ENCODE assay signal across 8 cellular contexts in genomic region chr3:13657660-13658435, GRCh38.
DNase-seq lines count a peak whose midpoint lies in the region; ATAC-seq and TF ChIP-seq lines count a peak whose summit lies in the region.

No MANE protein-coding gene starts in this region.

- H3K27me3 ChIP-seq in body of pancreas, result peaks cover 0 to 10% of the 10 kb centered on the region in 2 donors

- peaks cover 9% of the 10 kb centered on the region for H3K4me1 ChIP-seq in body of pancreas

- intact Hi-C loops in body of pancreas (cut with DNase I), result loop anchor here (5.0 kb wide), 1 partner anchor 224 kb away; the partner anchor contains the start of gene WNT7A

- no peaks in the 10 kb centered on the region for H3K9me3 ChIP-seq in body of pancreas

- ATAC-seq in HG03520 (IDR thresholded peaks at IDR 0.05; ENCODE audit: unreplicated experiment) (peak; percentile 65), body of pancreas (peak; percentile 78), HG03469 (IDR thresholded peaks at IDR 0.05; ENCODE audit: unreplicated experiment) (no peak)

- peak; percentile 94 for TF ChIP-seq CTCF in 22Rv1 (IDR thresholded peaks at IDR 0.05)
- TF ChIP-seq CTCF in GM12865 (IDR thresholded peaks at IDR 0.05; ENCODE audit: insufficient read depth, low read depth, low read length, missing control alignments), result peak; percentile 89
- TF ChIP-seq CTCF in body of pancreas (IDR thresholded peaks at IDR 0.05), result peak; percentile 63 to 87 (median 79)

- H3K4me3 ChIP-seq in GM12865 (ENCODE audit: low read depth, low read length) (no peak overlapping the region), body of pancreas (no peak overlapping the region)

- H3K36me3 ChIP-seq in body of pancreas (replicated peaks in 1 of 2; ENCODE audit: insufficient read depth in 1 of 2, low read depth in 2 of 2), result no peaks in the 10 kb centered on the region

- TF ChIP-seq POLR2A in body of pancreas (IDR thresholded peaks at IDR 0.05), result no peak

- H3K27ac ChIP-seq in 22Rv1, result no peak overlapping the region
- no peak overlapping the region for H3K27ac ChIP-seq in body of pancreas

- WGBS in body of pancreas, 2 donors, result 9 to 14% methylated on average over 19 to 25 of the region's 25 CpGs

- peak; percentile 32 for DNase-seq in GM12865 (ENCODE audit: low read depth)
- DNase-seq in T-helper 9 cell, result peak; percentile 65
- peak; percentile 46 to 63 (median 60) for DNase-seq in body of pancreas
- DNase-seq in iris pigment epithelial cell (ENCODE audit: low read depth), result peak; percentile 44
- DNase-seq in stimulated activated CD4-positive, alpha-beta T cell treated with anti-CD3 and anti-CD28 coated beads, Interleukin-1b, Interleukin-23, amount 100 ng/mL, for 4 hours (ENCODE audit: low read depth in 2 of 2), result peak; percentile 58 to 59
